Comparison of ENCODE assay signal across 22 cellular contexts in genomic region chr3:109132801-109133473, GRCh38. TPM values are rescaled to one million over a fixed set of nuclear protein-coding genes. Genes with fewer than 3 reads are reported as not detected.
DNase-seq lines count a peak whose midpoint lies in the region; ATAC-seq, FAIRE-seq and TF ChIP-seq lines count a peak whose summit lies in the region.
"Had no signal": no experiment of that assay in that cellular context is flagged by ENCODE, and none has a peak within 500 bp of the region (broad histone marks: within the 10 kb centered on the region; RNA-seq: fewer than 3 reads in every experiment).

No MANE protein-coding gene starts in this region.

- no peak overlapping the region for H3K27ac Mint-ChIP-seq in activated naive CD4-positive, alpha-beta T cell treated with anti-CD3 and anti-CD28 coated beads, Interleukin-2, amount 10 ng/mL, durations not matched to agents 7 days and 5 days
- H3K27ac Mint-ChIP-seq: immature natural killer cell, mesothelial cell of epicardium, T-helper 17 cell had no signal

- H3K9me3 ChIP-seq in A549: no peaks in the 10 kb centered on the region
- no peaks in the 10 kb centered on the region for H3K9me3 ChIP-seq in MG63
- H3K9me3 ChIP-seq in body of pancreas: no peaks in the 10 kb centered on the region
- peaks cover 0 to 4% of the 10 kb centered on the region in 2 donors for H3K9me3 ChIP-seq in left lung
- H3K9me3 ChIP-seq: uterus had no signal

- H3K27ac ChIP-seq in A549: no peak overlapping the region
- no peak overlapping the region for H3K27ac ChIP-seq in body of pancreas
- H3K27ac ChIP-seq in left lung: no peak overlapping the region
- H3K27ac ChIP-seq: uterus had no signal

- H3K27me3 ChIP-seq in MG63: no peaks in the 10 kb centered on the region
- no peaks in the 10 kb centered on the region for H3K27me3 ChIP-seq in body of pancreas
- no peaks in the 10 kb centered on the region for H3K27me3 ChIP-seq in left lung
- H3K27me3 ChIP-seq: uterus had no signal

- H3K9me3 Mint-ChIP-seq in activated naive CD4-positive, alpha-beta T cell treated with anti-CD3 and anti-CD28 coated beads, Interleukin-2, amount 10 ng/mL, durations not matched to agents 7 days and 5 days: no peaks in the 10 kb centered on the region

- no peaks in the 10 kb centered on the region for H3K36me3 ChIP-seq in MG63
- no peaks in the 10 kb centered on the region for H3K36me3 ChIP-seq in body of pancreas (replicated peaks in 1 of 2; ENCODE audit: insufficient read depth in 1 of 2, low read depth in 2 of 2)
- no peaks in the 10 kb centered on the region for H3K36me3 ChIP-seq in left lung
- H3K36me3 ChIP-seq: uterus had no signal

- POLR2A ChIA-PET in A549 (lab: Yijun Ruan, JAX): no interaction called here

- no peaks in the 10 kb centered on the region for H3K36me3 Mint-ChIP-seq in activated naive CD4-positive, alpha-beta T cell treated with anti-CD3 and anti-CD28 coated beads, Interleukin-2, amount 10 ng/mL, durations not matched to agents 7 days and 5 days
- H3K36me3 Mint-ChIP-seq: immature natural killer cell had no signal

- DNase-seq in A549 (ENCODE audit: low read depth in 1 of 2, low spot score in 1 of 2): peak in 1 of 2 experiments; percentile 27
- DNase-seq in MG63: peak; percentile 42
- DNase-seq in body of pancreas: peak in 3 of 4 donors; percentile 13 to 40 (median 21)
- no peak for DNase-seq in left lung
- no peak for DNase-seq in activated naive CD4-positive, alpha-beta T cell treated with anti-CD3 and anti-CD28 coated beads, Interleukin-2, amount 10 ng/mL, durations not matched to agents 7 days and 5 days
- DNase-seq in lower leg skin (ENCODE audit: low spot score in 2 of 2): no peak
- DNase-seq: activated CD4-positive, CD25-positive, alpha-beta regulatory T cell; glutamatergic neuron; immature natural killer cell; NCI-H1694; NCI-H446 treated with DMSO at 0.1 percent for 48 hours; retina; SIG-M5; stimulated activated naive CD8-positive, alpha-beta T cell treated with anti-CD3 and anti-CD28 coated beads, Interleukin-15, Interleukin-2, amounts not matched to agents 100 U/mL and 50 U/mL, for 24 hours; T-helper 17 cell; uterus had no signal

- ATAC-seq in A549 (peak; percentile 48 to 54; a peak in 4 of 6 replicates), body of pancreas (peak; percentile 55), left lung (peak; percentile 26), GM18517 (IDR thresholded peaks at IDR 0.05; ENCODE audit: unreplicated experiment) (no peak), GM18907 (IDR thresholded peaks at IDR 0.05; ENCODE audit: unreplicated experiment) (no peak)
- ATAC-seq: stimulated activated naive CD8-positive, alpha-beta T cell treated with anti-CD3 and anti-CD28 coated beads, Interleukin-15, Interleukin-2, amounts not matched to agents 100 U/mL and 50 U/mL, for 24 hours; T-helper 17 cell had no signal

- no peak overlapping the region for H3K4me3 ChIP-seq in A549
- H3K4me3 ChIP-seq in MG63: no peak overlapping the region
- no peak overlapping the region for H3K4me3 ChIP-seq in body of pancreas
- no peak overlapping the region for H3K4me3 ChIP-seq in left lung
- H3K4me3 ChIP-seq in lower leg skin (ENCODE audit: low read depth, poor library complexity, severe bottlenecking): no peak overlapping the region
- H3K4me3 ChIP-seq: uterus had no signal

- CTCF ChIA-PET in A549 (lab: Yijun Ruan, JAX): no interaction called here
- CTCF ChIA-PET in activated naive CD4-positive, alpha-beta T cell treated with anti-CD3 and anti-CD28 coated beads, Interleukin-2, amount 10 ng/mL, durations not matched to agents 7 days and 5 days (lab: Charles Lee): no interaction called here

- H3K4me3 Mint-ChIP-seq in activated naive CD4-positive, alpha-beta T cell treated with anti-CD3 and anti-CD28 coated beads, Interleukin-2, amount 10 ng/mL, durations not matched to agents 7 days and 5 days: no peak overlapping the region
- H3K4me3 Mint-ChIP-seq: immature natural killer cell, mesothelial cell of epicardium, neural crest cell, T-helper 17 cell had no signal

- intact Hi-C loops in body of pancreas (cut with DNase I): no loop called here
- intact Hi-C loops in left lung (cut with DNase I): no loop called here
- intact Hi-C loops in lower leg skin (cut with DNase I; ENCODE audit: low total_unique reads): no loop called here

- TF ChIP-seq POLR2A in A549 (IDR thresholded peaks at IDR 0.05; ENCODE audit: low read length) (no peak), body of pancreas (IDR thresholded peaks at IDR 0.05) (no peak), lower leg skin (IDR thresholded peaks at IDR 0.05) (no peak)

- no peak for TF ChIP-seq RAD21 in A549 (conservative IDR thresholded peaks at IDR 0.05 in 1 of 2, IDR thresholded peaks at IDR 0.05 in 1 of 2)

- TF ChIP-seq EP300 in A549 (IDR thresholded peaks at IDR 0.05): no peak

- no peaks in the 10 kb centered on the region for H3K27me3 Mint-ChIP-seq in activated naive CD4-positive, alpha-beta T cell treated with anti-CD3 and anti-CD28 coated beads, Interleukin-2, amount 10 ng/mL, durations not matched to agents 7 days and 5 days

- 0 out of 3 replicates have a peak, but pooled peaks cover 3% of the 10 kb centered on the region for H3K4me1 ChIP-seq in A549
- peaks cover 4% of the 10 kb centered on the region for H3K4me1 ChIP-seq in body of pancreas
- no peaks in the 10 kb centered on the region for H3K4me1 ChIP-seq in left lung
- H3K4me1 ChIP-seq: uterus had no signal

- WGBS in A549 (ENCODE audit: missing lambda C conversion rate): 48% methylated on average over 5 of the region's 5 CpGs
- WGBS in body of pancreas, 2 donors: 57 to 59% methylated on average over 5 of the region's 5 CpGs
- 73 to 79% methylated on average over 5 of the region's 5 CpGs for WGBS in lower leg skin, 2 donors

- no peaks in the 10 kb centered on the region for H3K4me1 Mint-ChIP-seq in activated naive CD4-positive, alpha-beta T cell treated with anti-CD3 and anti-CD28 coated beads, Interleukin-2, amount 10 ng/mL, durations not matched to agents 7 days and 5 days
- H3K4me1 Mint-ChIP-seq: immature natural killer cell, T-helper 17 cell had no signal

- FAIRE-seq in A549 (lab: Jason Lieb, UNC): no peak

- peak overlapping the region; percentile 20 for H3K4me2 ChIP-seq in A549

- TF ChIP-seq CTCF in A549 (IDR thresholded peaks at IDR 0.05) (no peak), body of pancreas (IDR thresholded peaks at IDR 0.05) (no peak), left lung (IDR thresholded peaks at IDR 0.05) (no peak), lower leg skin (IDR thresholded peaks at IDR 0.05) (no peak)

TF ChIP-seq in A549, 52 proteins besides CTCF, POLR2A, EP300 and RAD21:
- TF ChIP-seq, protein P1, sequence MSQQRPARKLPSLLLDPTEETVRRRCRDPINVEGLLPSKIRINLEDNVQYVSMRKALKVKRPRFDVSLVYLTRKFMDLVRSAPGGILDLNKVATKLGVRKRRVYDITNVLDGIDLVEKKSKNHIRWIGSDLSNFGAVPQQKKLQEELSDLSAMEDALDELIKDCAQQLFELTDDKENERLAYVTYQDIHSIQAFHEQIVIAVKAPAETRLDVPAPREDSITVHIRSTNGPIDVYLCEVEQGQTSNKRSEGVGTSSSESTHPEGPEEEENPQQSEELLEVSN (IDR thresholded peaks at IDR 0.05; ENCODE audit: borderline replicate concordance, low read depth): no peak
- TF ChIP-seq CEBPB (IDR thresholded peaks at IDR 0.05): no peak
- no peak for TF ChIP-seq ZNF302 (CRISPR knock-in tag; IDR thresholded peaks at IDR 0.05)
- TF ChIP-seq HOXA7 (CRISPR knock-in tag; IDR thresholded peaks at IDR 0.05): no peak
- TF ChIP-seq EHF (CRISPR knock-in tag; IDR thresholded peaks at IDR 0.05): no peak
- no peak for TF ChIP-seq ZFP36 (IDR thresholded peaks at IDR 0.05; ENCODE audit: borderline replicate concordance, partially characterized antibody)

RNA-seq across cellular contexts. Expression of gene C3orf85, which starts 3.6 kb away (rescaled TPM):
- polyA plus RNA-seq in A549 (2011; rRNA removed) (not detected in 2 replicates), A549 (2017; fragmentation: RNase III; extraction: RNeasy Plus Mini Kit Qiagen cat#74134 plus additional on column Dnase treatment) (not detected in 3 replicates)
- not detected in 2 replicates for polyA plus RNA-seq in A549 (2012; cell fraction: cytosol; rRNA removed)
- polyA plus RNA-seq in A549 (2012; cell fraction: nucleus; rRNA removed): not detected in 2 replicates
- not detected in 2 replicates for polyA minus RNA-seq in A549 (2011; rRNA and poly(A)+ RNA removed)
- total RNA-seq in MG63 (2014; rRNA removed; shearing (Covaris generic); ENCODE audit: low replicate concordance): not detected in 2 replicates
- total RNA-seq in body of pancreas (not detected), left lung (not detected), lower leg skin (not detected)
- total RNA-seq: A673, mesothelial cell of epicardium, neural crest cell, T-helper 17 cell, uterus had no signal
- polyA plus RNA-seq: adipose tissue, immature natural killer cell had no signal

RNA-seq across cellular contexts. Expression of gene MORC1, which starts 15.0 kb away (rescaled TPM):
- polyA plus RNA-seq in A549 (2011; rRNA removed) (not detected in 2 replicates), A549 (2017; fragmentation: RNase III; extraction: RNeasy Plus Mini Kit Qiagen cat#74134 plus additional on column Dnase treatment) (not detected in 3 replicates)
- polyA plus RNA-seq in A549 (2012; cell fraction: cytosol; rRNA removed): not detected in 2 replicates
- polyA plus RNA-seq in A549 (2012; cell fraction: nucleus; rRNA removed): not detected in 2 replicates
- not detected in 2 replicates for polyA minus RNA-seq in A549 (2011; rRNA and poly(A)+ RNA removed)
- total RNA-seq in MG63 (2014; rRNA removed; shearing (Covaris generic); ENCODE audit: low replicate concordance): not detected in 2 replicates
- total RNA-seq in body of pancreas (not detected), left lung (not detected), lower leg skin (not detected)
- total RNA-seq: neural crest cell, uterus had no signal
- polyA plus RNA-seq: immature natural killer cell had no signal

Comparison
In these comparisons a context has a peak if more than half of its experiments do, and no peak if none do; other contexts are left out.
1. ATAC-seq: peak in A549 (2 of 2), body of pancreas (single experiment) and left lung (single experiment); none in GM18517 (single experiment) and GM18907 (single experiment).
2. DNase-seq: peak in MG63 (single experiment) and body of pancreas (3 of 4); none in left lung (0 of 2), activated naive CD4-positive, alpha-beta T cell treated with anti-CD3 and anti-CD28 coated beads, Interleukin-2, amount 10 ng/mL, durations not matched to agents 7 days and 5 days (single experiment) and lower leg skin (0 of 2).